Comparison of ENCODE assay signal across 1 cellular context in the genomic region with DNA sequence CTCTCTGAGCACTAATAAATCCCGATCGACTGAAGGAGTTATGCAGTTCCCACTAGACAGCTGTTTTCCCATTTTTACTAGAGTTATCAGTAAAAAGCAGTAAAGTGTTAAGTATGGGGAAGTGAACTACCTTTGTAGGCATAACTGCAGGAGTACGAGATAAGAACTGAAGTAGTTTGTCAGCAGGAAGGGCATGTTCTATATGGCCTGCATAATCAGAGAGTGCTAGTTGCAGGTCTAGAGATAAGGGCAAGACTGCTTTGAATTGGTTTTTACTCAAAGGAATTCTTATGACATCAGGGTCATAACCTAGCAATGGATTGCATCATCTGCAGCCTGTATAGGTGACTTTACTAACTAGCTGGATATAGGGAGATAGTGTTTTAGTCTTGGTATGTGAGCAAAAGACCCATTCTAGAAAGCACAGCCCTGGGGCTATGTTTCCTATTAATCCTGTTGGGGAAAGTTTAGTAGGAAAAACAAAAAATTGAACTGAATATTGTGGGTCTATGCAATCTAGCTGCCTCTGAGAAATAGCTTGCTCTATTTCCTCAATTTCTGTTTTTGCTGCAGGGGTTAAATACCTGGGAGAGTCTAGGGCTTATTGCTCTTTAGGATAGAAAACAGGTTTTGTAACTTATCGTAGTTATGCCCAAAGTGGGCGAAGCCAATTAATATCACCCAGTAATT.
A peak's percentile ranks its signal among the peaks of the same experiment; 100 is the strongest.
TF ChIP-seq lines count a peak whose summit lies in the region.

No MANE protein-coding gene starts in this region.

TF ChIP-seq in K562, 482 proteins besides CTCF, POLR2A, EP300 and RAD21 (continued from another document and continues in another):
- TF ChIP-seq MGA (IDR thresholded peaks at IDR 0.05) (no peak; the same call in 1 of the 2 replicates), PHB2 (IDR thresholded peaks at IDR 0.05; ENCODE audit: low read depth) (peak; percentile 92), ARID4B (CRISPR knock-in tag; IDR thresholded peaks at IDR 0.05) (no peak), ZNF780A (CRISPR knock-in tag; IDR thresholded peaks at IDR 0.05) (no peak), SMARCA5 (IDR thresholded peaks at IDR 0.05) (no peak), POU5F1 (IDR thresholded peaks at IDR 0.05; ENCODE audit: borderline replicate concordance, low read depth, low read length, partially characterized antibody) (no peak), RBM34 (IDR thresholded peaks at IDR 0.05; ENCODE audit: borderline replicate concordance, insufficient read depth, low read length) (no peak), CBFB (CRISPR knock-in tag; IDR thresholded peaks at IDR 0.05) (no peak), ZBTB9 (CRISPR knock-in tag; IDR thresholded peaks at IDR 0.05) (peak; percentile 47; the same call in 1 of the 2 replicates), FOXJ2 (tag; IDR thresholded peaks at IDR 0.05) (peak; percentile 87), ZNF124 (CRISPR knock-in tag; IDR thresholded peaks at IDR 0.05) (no peak), ZNF551 (CRISPR knock-in tag; IDR thresholded peaks at IDR 0.05) (no peak), CAMTA2 (CRISPR knock-in tag; conservative IDR thresholded peaks at IDR 0.05) (no peak), TBL1XR1 (IDR thresholded peaks at IDR 0.05; ENCODE audit: low read length in 2 of 2) (peak in 1 of 2 experiments; percentile 95; a peak in 2 of 4 replicates), DDX20 (tag; IDR thresholded peaks at IDR 0.05; ENCODE audit: low read depth) (no peak), ZNF146 (CRISPR knock-in tag; IDR thresholded peaks at IDR 0.05; ENCODE audit: unreplicated experiment) (no peak), ZNF76 (CRISPR knock-in tag; IDR thresholded peaks at IDR 0.05; ENCODE audit: borderline replicate concordance) (no peak), GTF2E2 (tag; IDR thresholded peaks at IDR 0.05) (no peak; the same call in 1 of the 2 replicates), HEY1 (CRISPR knock-in tag; IDR thresholded peaks at IDR 0.05; ENCODE audit: borderline replicate concordance) (no peak), PTTG1 (tag; IDR thresholded peaks at IDR 0.05; ENCODE audit: low read depth) (no peak), NCOA4 (IDR thresholded peaks at IDR 0.05; ENCODE audit: partially characterized antibody) (no peak), XRCC4 (IDR thresholded peaks at IDR 0.05; ENCODE audit: extremely low read depth, insufficient read depth, insufficient read length) (no peak), TFAM (CRISPR knock-in tag; conservative IDR thresholded peaks at IDR 0.05) (no peak), RBM22 (IDR thresholded peaks at IDR 0.05; ENCODE audit: low read depth, low read length, poor library complexity, severe bottlenecking) (no peak), ZBTB5 (IDR thresholded peaks at IDR 0.05) (no peak), PML (IDR thresholded peaks at IDR 0.05; ENCODE audit: low read length) (peak; percentile 98), PKNOX1 (IDR thresholded peaks at IDR 0.05) (peak; percentile 57; the same call in 1 of the 2 replicates)
- TF ChIP-seq, protein P1, sequence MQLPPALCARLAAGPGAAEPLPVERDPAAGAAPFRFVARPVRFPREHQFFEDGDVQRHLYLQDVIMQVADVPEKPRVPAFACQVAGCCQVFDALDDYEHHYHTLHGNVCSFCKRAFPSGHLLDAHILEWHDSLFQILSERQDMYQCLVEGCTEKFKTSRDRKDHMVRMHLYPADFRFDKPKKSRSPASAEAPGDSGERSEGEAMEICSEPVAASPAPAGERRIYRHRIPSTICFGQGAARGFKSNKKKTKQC (CRISPR knock-in tag; IDR thresholded peaks at IDR 0.05), result no peak
- TF ChIP-seq, protein P2, sequence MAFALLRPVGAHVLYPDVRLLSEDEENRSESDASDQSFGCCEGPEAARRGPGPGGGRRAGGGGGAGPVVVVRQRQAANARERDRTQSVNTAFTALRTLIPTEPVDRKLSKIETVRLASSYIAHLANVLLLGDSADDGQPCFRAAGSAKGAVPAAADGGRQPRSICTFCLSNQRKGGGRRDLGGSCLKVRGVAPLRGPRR (CRISPR knock-in tag; IDR thresholded peaks at IDR 0.05), result no peak
- TF ChIP-seq, protein P3, sequence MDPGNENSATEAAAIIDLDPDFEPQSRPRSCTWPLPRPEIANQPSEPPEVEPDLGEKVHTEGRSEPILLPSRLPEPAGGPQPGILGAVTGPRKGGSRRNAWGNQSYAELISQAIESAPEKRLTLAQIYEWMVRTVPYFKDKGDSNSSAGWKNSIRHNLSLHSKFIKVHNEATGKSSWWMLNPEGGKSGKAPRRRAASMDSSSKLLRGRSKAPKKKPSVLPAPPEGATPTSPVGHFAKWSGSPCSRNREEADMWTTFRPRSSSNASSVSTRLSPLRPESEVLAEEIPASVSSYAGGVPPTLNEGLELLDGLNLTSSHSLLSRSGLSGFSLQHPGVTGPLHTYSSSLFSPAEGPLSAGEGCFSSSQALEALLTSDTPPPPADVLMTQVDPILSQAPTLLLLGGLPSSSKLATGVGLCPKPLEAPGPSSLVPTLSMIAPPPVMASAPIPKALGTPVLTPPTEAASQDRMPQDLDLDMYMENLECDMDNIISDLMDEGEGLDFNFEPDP (CRISPR knock-in tag; IDR thresholded peaks at IDR 0.05), result no peak
